In genomic region chrX:103685396-103685795, GRCh38 we compare ENCODE assay signal across 1 cellular context.
TF ChIP-seq lines count a peak whose summit lies in the region.

No MANE protein-coding gene starts in this region.

TF ChIP-seq in HCT116, 20 proteins besides CTCF, POLR2A, EP300 and RAD21 (continued from another document):
- TF ChIP-seq EZH2phosphoT487 (IDR thresholded peaks at IDR 0.05; ENCODE audit: borderline replicate concordance) = no peak
- no peak for TF ChIP-seq SIN3A (IDR thresholded peaks at IDR 0.05; ENCODE audit: low read depth)
- TF ChIP-seq TCF7L2 (IDR thresholded peaks at IDR 0.05; ENCODE audit: borderline replicate concordance, extremely low read depth, insufficient read depth, insufficient read length) = no peak
- TF ChIP-seq, protein P1, sequence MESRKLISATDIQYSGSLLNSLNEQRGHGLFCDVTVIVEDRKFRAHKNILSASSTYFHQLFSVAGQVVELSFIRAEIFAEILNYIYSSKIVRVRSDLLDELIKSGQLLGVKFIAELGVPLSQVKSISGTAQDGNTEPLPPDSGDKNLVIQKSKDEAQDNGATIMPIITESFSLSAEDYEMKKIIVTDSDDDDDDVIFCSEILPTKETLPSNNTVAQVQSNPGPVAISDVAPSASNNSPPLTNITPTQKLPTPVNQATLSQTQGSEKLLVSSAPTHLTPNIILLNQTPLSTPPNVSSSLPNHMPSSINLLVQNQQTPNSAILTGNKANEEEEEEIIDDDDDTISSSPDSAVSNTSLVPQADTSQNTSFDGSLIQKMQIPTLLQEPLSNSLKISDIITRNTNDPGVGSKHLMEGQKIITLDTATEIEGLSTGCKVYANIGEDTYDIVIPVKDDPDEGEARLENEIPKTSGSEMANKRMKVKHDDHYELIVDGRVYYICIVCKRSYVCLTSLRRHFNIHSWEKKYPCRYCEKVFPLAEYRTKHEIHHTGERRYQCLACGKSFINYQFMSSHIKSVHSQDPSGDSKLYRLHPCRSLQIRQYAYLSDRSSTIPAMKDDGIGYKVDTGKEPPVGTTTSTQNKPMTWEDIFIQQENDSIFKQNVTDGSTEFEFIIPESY (IDR thresholded peaks at IDR 0.05; ENCODE audit: extremely low read depth, insufficient replicate concordance, low read length) = no peak
- TF ChIP-seq YY1 (IDR thresholded peaks at IDR 0.05; ENCODE audit: extremely low read depth, insufficient replicate concordance, low read depth, low read length) = no peak
- no peak for TF ChIP-seq CEBPB (IDR thresholded peaks at IDR 0.05; ENCODE audit: low read depth)
- TF ChIP-seq ELF1 (IDR thresholded peaks at IDR 0.05; ENCODE audit: borderline replicate concordance, low read depth) = no peak
- no peak for TF ChIP-seq CBX3 (IDR thresholded peaks at IDR 0.05; ENCODE audit: low read depth)
